8 cellular contexts compared by ENCODE assay signal in genomic region chr2:191758420-191759199, GRCh38.
A peak's percentile ranks its signal among the peaks of the same experiment; 100 is the strongest.
DNase-seq lines count a peak whose midpoint lies in the region; ATAC-seq lines count a peak whose summit lies in the region.

No MANE protein-coding gene starts in this region.

- ATAC-seq in GM21390 (IDR thresholded peaks at IDR 0.05; ENCODE audit: unreplicated experiment) (peak; percentile 100), HG03565 (IDR thresholded peaks at IDR 0.05; ENCODE audit: unreplicated experiment) (peak; percentile 100)

- peak; percentile 66 for DNase-seq in EH (ENCODE audit: low read depth)
- peak; percentile 83 for DNase-seq in RKO (ENCODE audit: low spot score)
- peak; percentile 57 to 64 for DNase-seq in activated T-cell treated with anti-CD3 and anti-CD28 coated beads, Interleukin-2, amount 50 U/mL, for 48 hours
- DNase-seq in glomerular visceral epithelial cell (ENCODE audit: extremely low spot score) = peak; percentile 80
- peak; percentile 1 for DNase-seq in smooth muscle cell of the brain vasculature (ENCODE audit: low read depth, low spot score)
- DNase-seq in NCI-H2081 (lab: John Stamatoyannopoulos, UW) = no peak

Comparison
In these comparisons a context has a peak if more than half of its experiments do, and no peak if none do; other contexts are left out.
1. DNase-seq: peak in EH (single experiment), RKO (single experiment), activated T-cell treated with anti-CD3 and anti-CD28 coated beads, Interleukin-2, amount 50 U/mL, for 48 hours (2 of 2), glomerular visceral epithelial cell (single experiment) and smooth muscle cell of the brain vasculature (single experiment); none in NCI-H2081 (0 of 2).